ENCODE assay signal across 24 cellular contexts in genomic region chr1:206114692-206115430, GRCh38. TPM values are rescaled to one million over a fixed set of nuclear protein-coding genes. Genes with fewer than 3 reads are reported as not detected.
A peak's percentile ranks its signal among the peaks of the same experiment; 100 is the strongest.
DNase-seq lines count a peak whose midpoint lies in the region; ATAC-seq, FAIRE-seq and TF ChIP-seq lines count a peak whose summit lies in the region.
"Had no signal": no experiment of that assay in that cellular context is flagged by ENCODE, and none has a peak within 500 bp of the region (broad histone marks: within the 10 kb centered on the region; RNA-seq: fewer than 3 reads in every experiment).

No MANE protein-coding gene starts in this region.

- no peak overlapping the region for H3K27ac ChIP-seq in GM12878 (ENCODE audit: control insufficient read depth, insufficient read depth)
- no peak overlapping the region for H3K27ac ChIP-seq in mammary epithelial cell (ENCODE audit: insufficient read depth, low read depth, low read length)
- H3K27ac ChIP-seq: BLaER1 treated with 17β-estradiol and CSF1 and Interleukin-3, amounts not matched to agents 10 nM and 100 nM; Peyer's patch; SJSA1 had no signal

- SMC1A ChIA-PET in GM12878 (lab: Charles Lee; ENCODE audit: uncharacterized antibody, unreplicated experiment), result interaction anchor here (0.6 to 1.6 kb wide), 6 partner anchors 8 to 856 kb away, joined by 3 to 5 read pairs (median 4); no protein-coding TSS in a partner anchor

- WGBS in GM12878 (ENCODE audit: insufficient coverage, insufficient replicate concordance, low lambda C conversion rate, missing lambda C conversion rate), result 30% methylated on average over 6 of the region's 6 CpGs
- WGBS in mammary epithelial cell (ENCODE audit: low coverage, missing lambda C conversion rate), result 85% methylated on average over 6 of the region's 6 CpGs

- in situ Hi-C loops in KBM-7 (cut with MboI; ENCODE audit: low pct_unique_long_range_greater_than_20kb, low sequenced_read_pairs), result no loop called here
- in situ Hi-C loops in GM12878 (cut with MboI), result no loop called here
- in situ Hi-C loops in mammary epithelial cell (cut with MboI; ENCODE audit: low sequenced_read_pairs in 2 of 2), result loop anchor here in 1 of 2 donors (25.0 kb wide), 1 partner anchor 328 kb away; the partner anchor contains the start of gene RAB29

- TF ChIP-seq CTCF in GM12878 (IDR thresholded peaks at IDR 0.05 in 2 of 3, conservative IDR thresholded peaks at IDR 0.05 in 1 of 3; ENCODE audit: control insufficient read depth in 2 of 3, extremely low read depth in 1 of 3, insufficient read depth in 1 of 3, low read depth in 3 of 3, low read length in 3 of 3) (no peak), mammary epithelial cell (conservative IDR thresholded peaks at IDR 0.05 in 1 of 2, IDR thresholded peaks at IDR 0.05 in 1 of 2; ENCODE audit: extremely low read depth in 1 of 2, insufficient read depth in 1 of 2, low read depth in 1 of 2, low read length in 2 of 2) (no peak)

- CTCF ChIA-PET in GM12878 (lab: Yijun Ruan, JAX), result interaction anchor here (0.6 to 1.9 kb wide), 7 partner anchors 9 to 457 kb away, joined by 3 to 10 read pairs (median 3); no protein-coding TSS in a partner anchor
- CTCF ChIA-PET in mammary epithelial cell (lab: Charles Lee; ENCODE audit: low non-redundant PET), result no interaction called here

- H3K4me3 ChIP-seq in GM12878, result no peak overlapping the region
- no peak overlapping the region for H3K4me3 ChIP-seq in mammary epithelial cell (replicated peaks in 1 of 3; ENCODE audit: insufficient read depth in 1 of 3, low read depth in 2 of 3, low read length in 3 of 3)
- H3K4me3 ChIP-seq: BLaER1 treated with 17β-estradiol and CSF1 and Interleukin-3, amounts not matched to agents 10 nM and 100 nM; Peyer's patch; SJSA1 had no signal

- no peaks in the 10 kb centered on the region for H3K36me3 ChIP-seq in GM12878 (ENCODE audit: control insufficient read depth in 2 of 2, insufficient read depth in 2 of 2, low read length in 1 of 2)
- no peaks in the 10 kb centered on the region for H3K36me3 ChIP-seq in mammary epithelial cell (ENCODE audit: insufficient read depth, low read length)
- H3K36me3 ChIP-seq: BLaER1 treated with 17β-estradiol and CSF1 and Interleukin-3, amounts not matched to agents 10 nM and 100 nM; Peyer's patch; SJSA1 had no signal

- no peak for TF ChIP-seq POLR2A in GM12878 (IDR thresholded peaks at IDR 0.05; ENCODE audit: low read depth, low read length)

- RAD21 ChIA-PET in GM12878 (lab: Charles Lee; ENCODE audit: unreplicated experiment), result interaction anchor here (0.7 kb wide), 1 partner anchor 131 kb away, joined by 3 read pairs; no protein-coding TSS in a partner anchor

- BruUV-seq in GM12878 (replicated peaks; lab: Mats Ljungman, UMichigan), result no TSS peak
- BruUV-seq in mammary epithelial cell (replicated peaks; lab: Mats Ljungman, UMichigan), result no TSS peak

- POLR2A ChIA-PET in GM12878 (lab: Charles Lee), result interaction anchor here (0.5 kb wide), 1 partner anchor 79 kb away, joined by 8 read pairs; no protein-coding TSS in a partner anchor

- no peak overlapping the region for H2AFZ ChIP-seq in GM12878 (ENCODE audit: control insufficient read depth, low read depth, low read length)
- H2AFZ ChIP-seq in mammary epithelial cell (ENCODE audit: low read depth, low read length), result no peak overlapping the region

- DNase-seq in KBM-7 (peak; percentile 75), OCI-M1 (lab: John Stamatoyannopoulos, UW) (peak; percentile 52), GM12878 (ENCODE audit: low read depth, low spot score) (no peak), left lobe of liver (ENCODE audit: low spot score) (no peak), mammary epithelial cell (no peak)
- DNase-seq: CD8-positive, alpha-beta memory T cell; DMS53; EL; HFFc6; NCI-H1417; NCI-H187; NCI-H2107; NCI-H2227 treated with DMSO at 0.1 percent for 48 hours; NCI-H524; Peyer's patch had no signal

- no peaks in the 10 kb centered on the region for H3K4me1 ChIP-seq in GM12878 (ENCODE audit: control insufficient read depth, insufficient read depth, low read length)
- peaks cover 19% of the 10 kb centered on the region for H3K4me1 ChIP-seq in mammary epithelial cell (ENCODE audit: insufficient read depth, low read length)

- H4K20me1 ChIP-seq in GM12878 (ENCODE audit: control insufficient read depth, insufficient read depth) (no peaks in the 10 kb centered on the region), mammary epithelial cell (ENCODE audit: insufficient read depth, low read length) (no peaks in the 10 kb centered on the region)
- H4K20me1 ChIP-seq: BLaER1 treated with 17β-estradiol and CSF1 and Interleukin-3, amounts not matched to agents 10 nM and 100 nM had no signal

- no peak for FAIRE-seq in GM12878 (lab: Jason Lieb, UNC)
- FAIRE-seq: GM12892, GM18507, H54, HTR-8/SVneo had no signal

- TF ChIP-seq EP300 in GM12878 (IDR thresholded peaks at IDR 0.05; ENCODE audit: borderline replicate concordance in 1 of 2, control insufficient read depth in 1 of 2, low read depth in 2 of 2, low read length in 2 of 2), result no peak

- intact Hi-C loops in GM12878 (cut with micrococcal nuclease; ENCODE audit: unreplicated experiment), result no loop called here
- intact Hi-C loops in mammary epithelial cell (cut with micrococcal nuclease), result no loop called here

- H3K4me2 ChIP-seq in GM12878 (ENCODE audit: control insufficient read depth, insufficient read depth) (no peak overlapping the region), mammary epithelial cell (ENCODE audit: insufficient read depth, low read depth, low read length) (no peak overlapping the region)
- H3K4me2 ChIP-seq: BLaER1 treated with 17β-estradiol and CSF1 and Interleukin-3, amounts not matched to agents 10 nM and 100 nM had no signal

- no peak overlapping the region for H3K9ac ChIP-seq in GM12878 (ENCODE audit: control insufficient read depth, insufficient read depth, low read length)
- H3K9ac ChIP-seq in mammary epithelial cell (ENCODE audit: insufficient read depth, low read length), result no peak overlapping the region
- H3K9ac ChIP-seq: BLaER1 treated with 17β-estradiol and CSF1 and Interleukin-3, amounts not matched to agents 10 nM and 100 nM had no signal

- no peak for TF ChIP-seq RAD21 in GM12878 (IDR thresholded peaks at IDR 0.05; ENCODE audit: insufficient read depth, low read depth, low read length)

- H3K79me2 ChIP-seq in GM12878 (ENCODE audit: control insufficient read depth, insufficient read depth, low read length) (no peaks in the 10 kb centered on the region), mammary epithelial cell (ENCODE audit: insufficient read depth, low read length) (no peaks in the 10 kb centered on the region)

- H3K9me3 ChIP-seq in GM12878 (replicated peaks; ENCODE audit: control insufficient read depth, insufficient read depth, low read length) (no peaks in the 10 kb centered on the region), mammary epithelial cell (replicated peaks; ENCODE audit: insufficient read depth, low read length) (no peaks in the 10 kb centered on the region)
- H3K9me3 ChIP-seq: Peyer's patch, SJSA1 had no signal

- dilution Hi-C loops in mammary epithelial cell (cut with HindIII; ENCODE audit: low sequenced_read_pairs), result loop anchor here (5.0 to 25.0 kb wide), 2 partner anchors 83 to 203 kb away; no protein-coding TSS in a partner anchor

- ATAC-seq in GM12878, result no peak
- ATAC-seq in left lobe of liver, result peak; percentile 31
- ATAC-seq in HG03280 (IDR thresholded peaks at IDR 0.05; ENCODE audit: unreplicated experiment), result no peak
- ATAC-seq in GM18519 (IDR thresholded peaks at IDR 0.05; ENCODE audit: low FRiP score, unreplicated experiment), result no peak

- H3K27me3 ChIP-seq in GM12878 (replicated peaks in 1 of 2; ENCODE audit: control insufficient read depth in 2 of 2, insufficient read depth in 2 of 2, low read length in 1 of 2), result peaks cover 5 to 10% of the 10 kb centered on the region in 2 experiments; a peak in 3 of 4 replicates
- peaks cover 3% of the 10 kb centered on the region for H3K27me3 ChIP-seq in mammary epithelial cell (ENCODE audit: insufficient read depth, low read length)
- H3K27me3 ChIP-seq: Peyer's patch had no signal

TF ChIP-seq in GM12878, 131 proteins besides CTCF, POLR2A, EP300 and RAD21 (continues in another document):
- TF ChIP-seq PML (IDR thresholded peaks at IDR 0.05; ENCODE audit: low read length) (no peak), IRF5 (IDR thresholded peaks at IDR 0.05; ENCODE audit: borderline replicate concordance) (no peak), TBL1XR1 (IDR thresholded peaks at IDR 0.05; ENCODE audit: low read depth, low read length) (no peak), IKZF2 (IDR thresholded peaks at IDR 0.05) (no peak), CREB1 (IDR thresholded peaks at IDR 0.05; ENCODE audit: low read depth) (no peak)

RNA-seq across cellular contexts. Expression of gene AVPR1B, which starts 2.3 kb away (rescaled TPM):
- total RNA-seq in GM12878 (2013; cell fraction: nucleolus; rRNA removed), result not detected in 2 replicates
- not detected in 2 replicates for total RNA-seq in GM12878 (2014; rRNA removed)
- not detected in 2 replicates for total RNA-seq in GM12878 (2014; rRNA removed; fragmentation: Illumina TruSeq; extraction: Trizol)
- not detected in 2 replicates for total RNA-seq in GM12878 (2021)
- not detected for polyA plus RNA-seq in GM12878 (2011; ENCODE audit: low read depth)
- not detected in 2 replicates for polyA plus RNA-seq in GM12878 (2011; rRNA removed)
- not detected in 2 replicates for polyA plus RNA-seq in GM12878 (2011; cell fraction: cytosol; rRNA removed)
- polyA plus RNA-seq in GM12878 (2011; cell fraction: nucleus; rRNA removed), result not detected in 2 replicates
- polyA plus RNA-seq in GM12878 (2012), result not detected in 2 replicates
- polyA plus RNA-seq in GM12878 (2014; fragmentation: Illumina TruSeq; extraction: Trizol), result not detected in 2 replicates
- polyA plus RNA-seq in GM12878 (2014; fragmentation: Nextera tagmentation; extraction: Ambion mirVana), result not detected
- not detected in 2 replicates for polyA plus RNA-seq in GM12878 (2014; rRNA removed)
- not detected for polyA plus RNA-seq in GM12878 (2016; fragmentation: Nextera tagmentation; extraction: Ambion mirVana)
- not detected in 2 replicates for polyA minus RNA-seq in GM12878 (2011; rRNA and poly(A)+ RNA removed)
- polyA minus RNA-seq in GM12878 (2011; cell fraction: cytosol; rRNA and poly(A)+ RNA removed), result not detected in 2 replicates
- not detected in 2 replicates for polyA minus RNA-seq in GM12878 (2011; cell fraction: nucleus; rRNA and poly(A)+ RNA removed)
- total RNA-seq in left lobe of liver, result not detected
- total RNA-seq in mammary epithelial cell, result not detected
- polyA plus RNA-seq in mammary epithelial cell, result not detected
- polyA minus RNA-seq in mammary epithelial cell, result not detected
- total RNA-seq: CD8-positive, alpha-beta memory T cell; HFFc6; SJSA1 had no signal
- polyA plus RNA-seq: CD8-positive, alpha-beta memory T cell; IgD-negative memory B cell had no signal

Comparison
In these comparisons a context has a peak if more than half of its experiments do, and no peak if none do; other contexts are left out.
1. DNase-seq: peak in KBM-7 (single experiment) and OCI-M1 (single experiment); none in GM12878 (single experiment), left lobe of liver (single experiment) and mammary epithelial cell (single experiment).